ENCODE assay signal across 1 cellular context in genomic region chr2:225893151-225893550, GRCh38.
TF ChIP-seq lines count a peak whose summit lies in the region.

No MANE protein-coding gene starts in this region.

TF ChIP-seq in IMR-90, 13 proteins besides CTCF, POLR2A, EP300 and RAD21 (continued from another document):
- no peak for TF ChIP-seq CHD1 (IDR thresholded peaks at IDR 0.05; ENCODE audit: low read depth, low read length)
- no peak for TF ChIP-seq MAZ (IDR thresholded peaks at IDR 0.05; ENCODE audit: borderline replicate concordance, low read depth, low read length)
- TF ChIP-seq RCOR1 (IDR thresholded peaks at IDR 0.05; ENCODE audit: insufficient replicate concordance, low read length) = no peak
- TF ChIP-seq SMC3 (IDR thresholded peaks at IDR 0.05; ENCODE audit: low read depth, low read length) = no peak
- TF ChIP-seq CEBPB (IDR thresholded peaks at IDR 0.05; ENCODE audit: low read depth, low read length) = no peak
- TF ChIP-seq RFX5 (IDR thresholded peaks at IDR 0.05; ENCODE audit: low read depth, low read length) = no peak
TF ChIP-seq in IMR-90: peak in this region for 0.
